Comparison of ENCODE assay signal across 13 cellular contexts in genomic region chr7:108063520-108063933, GRCh38.
A peak's percentile ranks its signal among the peaks of the same experiment; 100 is the strongest.
DNase-seq lines count a peak whose midpoint lies in the region; ATAC-seq and TF ChIP-seq lines count a peak whose summit lies in the region.
"Had no signal": no experiment of that assay in that cellular context is flagged by ENCODE, and none has a peak within 500 bp of the region (broad histone marks: within the 10 kb centered on the region; RNA-seq: fewer than 3 reads in every experiment).

No MANE protein-coding gene starts in this region.

- no peak overlapping the region for H3K4me3 ChIP-seq in foreskin fibroblast (ENCODE audit: low read depth in 1 of 2, low read length in 2 of 2)
- H3K4me3 ChIP-seq: gastrocnemius medialis, lung had no signal

- ATAC-seq in GM21390 (IDR thresholded peaks at IDR 0.05; ENCODE audit: unreplicated experiment) (peak; percentile 79), GM21423 (IDR thresholded peaks at IDR 0.05; ENCODE audit: unreplicated experiment) (no peak), HG02642 (IDR thresholded peaks at IDR 0.05; ENCODE audit: poor library complexity, unreplicated experiment) (no peak)
- ATAC-seq: gastrocnemius medialis, right cardiac atrium had no signal

- TF ChIP-seq CTCF in GM13977 (IDR thresholded peaks at IDR 0.05; ENCODE audit: extremely low read depth, insufficient read depth, missing control alignments) (no peak), foreskin fibroblast (IDR thresholded peaks at IDR 0.05; ENCODE audit: low read depth, low read length) (no peak)

- in situ Hi-C loops in GM13977 (cut with MboI; ENCODE audit: low pct_unique_long_range_greater_than_20kb, low sequenced_read_pairs, unreplicated experiment): no loop called here

- DNase-seq in GM13977 (ENCODE audit: low spot score): peak; percentile 21
- peak; percentile 67 for DNase-seq in HPDE6-E6E7 (ENCODE audit: extremely low spot score)
- peak; percentile 56 for DNase-seq in kidney tubule cell (ENCODE audit: low spot score)
- no peak for DNase-seq in foreskin fibroblast
- no peak for DNase-seq in activated gamma-delta T cell treated with Interleukin-2 at 50 U/mL for 16 hours
- DNase-seq: central memory CD4-positive, alpha-beta T cell; DMS 273 treated with DMSO at 0.1 percent for 48 hours; gastrocnemius medialis; right cardiac atrium had no signal

Comparison
In these comparisons a context has a peak if more than half of its experiments do, and no peak if none do; other contexts are left out.
1. DNase-seq: peak in GM13977 (single experiment), HPDE6-E6E7 (single experiment) and kidney tubule cell (single experiment); none in foreskin fibroblast (0 of 2) and activated gamma-delta T cell treated with Interleukin-2 at 50 U/mL for 16 hours (single experiment).